ENCODE assay signal across 8 cellular contexts in genomic region chr3:135895106-135895733, GRCh38.
DNase-seq lines count a peak whose midpoint lies in the region; ATAC-seq and TF ChIP-seq lines count a peak whose summit lies in the region.

No MANE protein-coding gene starts in this region.

- peak; percentile 64 for ATAC-seq in HG02885 (IDR thresholded peaks at IDR 0.05; ENCODE audit: poor library complexity, unreplicated experiment)
- ATAC-seq in activated CD8-positive, alpha-beta memory T cell treated with anti-CD3 and anti-CD28 coated beads, Interleukin-2, amount 10 ng/mL, durations not matched to agents 7 days and 5 days: no peak
- ATAC-seq in aorta (ENCODE audit: low FRiP score): peak; percentile 64
- ATAC-seq in GM19395 (IDR thresholded peaks at IDR 0.05; ENCODE audit: unreplicated experiment): no peak

- no peaks in the 10 kb centered on the region for H3K27me3 Mint-ChIP-seq in activated CD8-positive, alpha-beta memory T cell treated with anti-CD3 and anti-CD28 coated beads, Interleukin-2, amount 10 ng/mL, durations not matched to agents 7 days and 5 days

- H3K9me3 ChIP-seq in aorta (ENCODE audit: control insufficient read depth, low read length): no peaks in the 10 kb centered on the region

- H3K4me3 ChIP-seq in fibroblast of the aortic adventitia (ENCODE audit: low read depth, low read length) (no peak overlapping the region), aorta (ENCODE audit: low read length in 2 of 2) (no peak overlapping the region)

- CTCF ChIA-PET in activated CD8-positive, alpha-beta memory T cell treated with anti-CD3 and anti-CD28 coated beads, Interleukin-2, amount 10 ng/mL, durations not matched to agents 7 days and 5 days (lab: Charles Lee): no interaction called here

- no peak overlapping the region for H3K27ac ChIP-seq in aorta (ENCODE audit: low read depth in 1 of 2, low read length in 2 of 2)

- 10 to 15% methylated on average over 3 of the region's 3 CpGs for WGBS in aorta, 2 donors

- no peaks in the 10 kb centered on the region for H3K9me3 Mint-ChIP-seq in activated CD8-positive, alpha-beta memory T cell treated with anti-CD3 and anti-CD28 coated beads, Interleukin-2, amount 10 ng/mL, durations not matched to agents 7 days and 5 days (ENCODE audit: low read depth)

- intact Hi-C loops in aorta (cut with DNase I): loop anchor here (2.0 to 10.0 kb wide), 4 partner anchors 1102 to 1293 kb away; no protein-coding TSS in a partner anchor

- no peak overlapping the region for H3K27ac Mint-ChIP-seq in activated CD8-positive, alpha-beta memory T cell treated with anti-CD3 and anti-CD28 coated beads, Interleukin-2, amount 10 ng/mL, durations not matched to agents 7 days and 5 days

- no peaks in the 10 kb centered on the region for H3K36me3 ChIP-seq in aorta (ENCODE audit: control insufficient read depth in 1 of 2, insufficient read depth in 2 of 2, low read length in 1 of 2)

- no peaks in the 10 kb centered on the region for H3K36me3 Mint-ChIP-seq in activated CD8-positive, alpha-beta memory T cell treated with anti-CD3 and anti-CD28 coated beads, Interleukin-2, amount 10 ng/mL, durations not matched to agents 7 days and 5 days

- peak; percentile 73 for DNase-seq in D341Med (ENCODE audit: low spot score)
- peak; percentile 66 for DNase-seq in NCI-H510A treated with DMSO at 0.1 percent for 48 hours (lab: John Stamatoyannopoulos, UW)
- peak; percentile 55 for DNase-seq in activated CD8-positive, alpha-beta memory T cell treated with anti-CD3 and anti-CD28 coated beads, Interleukin-2, amount 10 ng/mL, durations not matched to agents 7 days and 5 days
- peak; percentile 90 for DNase-seq in fibroblast of the aortic adventitia (ENCODE audit: low read depth)
- peak in 52 of 56 donors; percentile 2 to 89 (median 34) for DNase-seq in nucleus accumbens (lab: John Stamatoyannopoulos, UW)
- peak; percentile 65 to 85 for DNase-seq in aorta

- peak; percentile 94 for TF ChIP-seq CTCF in fibroblast of the aortic adventitia (IDR thresholded peaks at IDR 0.05; ENCODE audit: insufficient read depth, low read length)

- no peaks in the 10 kb centered on the region for H3K4me1 ChIP-seq in aorta (ENCODE audit: control insufficient read depth in 1 of 2, insufficient read depth in 2 of 2, low read length in 2 of 2)

- no peaks in the 10 kb centered on the region for H3K27me3 ChIP-seq in aorta (ENCODE audit: control insufficient read depth in 1 of 2, insufficient read depth in 2 of 2, low read length in 1 of 2)

- no peak overlapping the region for H3K4me3 Mint-ChIP-seq in activated CD8-positive, alpha-beta memory T cell treated with anti-CD3 and anti-CD28 coated beads, Interleukin-2, amount 10 ng/mL, durations not matched to agents 7 days and 5 days

- H3K4me1 Mint-ChIP-seq in activated CD8-positive, alpha-beta memory T cell treated with anti-CD3 and anti-CD28 coated beads, Interleukin-2, amount 10 ng/mL, durations not matched to agents 7 days and 5 days: no peaks in the 10 kb centered on the region

Comparison
In these comparisons a context has a peak if more than half of its experiments do, and no peak if none do; other contexts are left out.
1. DNase-seq: peak in every context shown above with its lines; median percentile 90 in fibroblast of the aortic adventitia; 75 in aorta; 73 in D341Med; 66 in NCI-H510A treated with DMSO at 0.1 percent for 48 hours; 55 in activated CD8-positive, alpha-beta memory T cell treated with anti-CD3 and anti-CD28 coated beads, Interleukin-2, amount 10 ng/mL, durations not matched to agents 7 days and 5 days; 34 in nucleus accumbens.
2. ATAC-seq: peak in HG02885 (single experiment) and aorta (single experiment); none in activated CD8-positive, alpha-beta memory T cell treated with anti-CD3 and anti-CD28 coated beads, Interleukin-2, amount 10 ng/mL, durations not matched to agents 7 days and 5 days (single experiment) and GM19395 (single experiment).